12 cellular contexts compared by ENCODE assay signal in the genomic region with DNA sequence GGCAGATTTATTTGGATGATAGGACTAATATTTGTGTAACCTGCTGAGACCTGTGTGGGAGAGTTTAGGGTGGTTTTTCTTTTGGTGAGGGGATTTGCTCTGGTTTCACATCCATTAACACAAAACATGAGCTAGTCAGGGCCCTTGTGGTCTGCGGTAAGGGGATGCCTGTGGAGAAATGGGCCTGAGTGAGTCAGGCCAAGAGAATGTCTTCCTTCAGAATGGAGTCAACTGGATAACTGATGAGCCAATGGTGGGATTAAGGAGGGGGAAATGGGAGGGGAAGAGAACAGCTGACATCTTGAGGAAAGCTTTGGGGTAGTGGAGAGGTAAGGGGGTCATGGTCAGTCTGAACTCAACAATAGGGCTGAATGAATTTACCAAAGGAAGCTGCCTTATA. TPM values are rescaled to one million over a fixed set of nuclear protein-coding genes. Genes with fewer than 3 reads are reported as not detected.
A peak's percentile ranks its signal among the peaks of the same experiment; 100 is the strongest.
DNase-seq lines count a peak whose midpoint lies in the region; ATAC-seq and TF ChIP-seq lines count a peak whose summit lies in the region.
"Had no signal": no experiment of that assay in that cellular context is flagged by ENCODE, and none has a peak within 500 bp of the region (broad histone marks: within the 10 kb centered on the region; RNA-seq: fewer than 3 reads in every experiment).

No MANE protein-coding gene starts in this region.

- peaks cover 6% of the 10 kb centered on the region; the same call in 1 of the 2 replicates for H3K36me3 ChIP-seq in ACC112 (ENCODE audit: insufficient read depth, low read length)
- peaks cover 0 to 15% (median 0%) of the 10 kb centered on the region in 4 donors for H3K36me3 ChIP-seq in sigmoid colon

- intact Hi-C loops in sigmoid colon (cut with DNase I) = no loop called here

- H3K4me3 ChIP-seq in ACC112 (ENCODE audit: low read depth, low read length) (no peak overlapping the region), astrocyte of the spinal cord (ENCODE audit: low read depth, low read length) (no peak overlapping the region), sigmoid colon (no peak overlapping the region)
- H3K4me3 ChIP-seq: adrenal gland had no signal

- TF ChIP-seq EP300 in sigmoid colon (IDR thresholded peaks at IDR 0.05) = no peak

- DNase-seq in HT1080 (ENCODE audit: low read depth) (peak; percentile 97), astrocyte of the spinal cord (ENCODE audit: low read depth, low spot score) (peak; percentile 98), islet precursor cell (peak; percentile 96), C1 segment of cervical spinal cord (lab: John Stamatoyannopoulos, UW) (no peak), sigmoid colon (no peak)
- no peak for DNase-seq in activated CD4-positive, alpha-beta T cell treated with anti-CD3 and anti-CD28 coated beads for 48 hours
- DNase-seq: adrenal gland, KBM-7, NCI-H446 treated with DMSO at 0.1 percent for 48 hours, T-cell had no signal

- no peaks in the 10 kb centered on the region for H3K79me2 ChIP-seq in ACC112 (ENCODE audit: control insufficient read depth, insufficient read depth, low read length, unreplicated experiment)

- no peak for TF ChIP-seq POLR2A in sigmoid colon (IDR thresholded peaks at IDR 0.05)

- in situ Hi-C loops in astrocyte of the spinal cord (cut with HindIII; ENCODE audit: low sequenced_read_pairs) = no loop called here

- WGBS in sigmoid colon, 2 donors = 84 to 95% methylated on average over 1 of the region's 1 CpG

- ATAC-seq in GM21515 (IDR thresholded peaks at IDR 0.05; ENCODE audit: unreplicated experiment) = no peak
- ATAC-seq: T-cell had no signal

- H3K27me3 ChIP-seq in ACC112 (ENCODE audit: insufficient read depth, low read length) = no peaks in the 10 kb centered on the region
- no peaks in the 10 kb centered on the region for H3K27me3 ChIP-seq in sigmoid colon
- H3K27me3 ChIP-seq: adrenal gland had no signal

- H3K27ac ChIP-seq in ACC112 (ENCODE audit: low read depth, low read length) = peak overlapping the region; percentile 9; the same call in 1 of the 2 replicates
- no peak overlapping the region for H3K27ac ChIP-seq in sigmoid colon
- H3K27ac ChIP-seq: adrenal gland had no signal

- TF ChIP-seq CTCF in astrocyte of the spinal cord (IDR thresholded peaks at IDR 0.05; ENCODE audit: low read depth, low read length) (no peak), sigmoid colon (IDR thresholded peaks at IDR 0.05) (no peak)

- H3K9me3 ChIP-seq in sigmoid colon = no peaks in the 10 kb centered on the region
- H3K9me3 ChIP-seq: adrenal gland had no signal

- H3K4me1 ChIP-seq in ACC112 (ENCODE audit: control insufficient read depth, insufficient read depth, low read length, unreplicated experiment) (peaks cover 28% of the 10 kb centered on the region), sigmoid colon (peaks cover 0 to 19% (median 5%) of the 10 kb centered on the region in 4 donors)
- H3K4me1 ChIP-seq: adrenal gland had no signal

- no peak overlapping the region for H2AFZ ChIP-seq in ACC112 (ENCODE audit: low read length, unreplicated experiment)

RNA-seq across cellular contexts. Expression of a gene that starts 13.9 kb away (rescaled TPM):
- 0.02 TPM in 1 of 2 replicates, not detected in the other for total RNA-seq in HT1080 (2014; rRNA removed; shearing (Covaris generic))
- 0.07 and 0.27 TPM in 2 replicates for polyA plus RNA-seq in HT1080 (2015; cell fraction: cytosol; rRNA removed)
- 1.3 and 1.4 TPM in 2 replicates for polyA plus RNA-seq in HT1080 (2015; cell fraction: nucleus; rRNA removed)
- 1 to 10 TPM; 1.5 to 4.2 (median 2.0) TPM for total RNA-seq in sigmoid colon
- polyA plus RNA-seq in sigmoid colon = 1 to 10 TPM; 1.2 to 3.2 (median 1.2) TPM

Comparison
In these comparisons a context has a peak if more than half of its experiments do, and no peak if none do; other contexts are left out.
1. DNase-seq: peak in HT1080 (single experiment), astrocyte of the spinal cord (single experiment) and islet precursor cell (single experiment); none in C1 segment of cervical spinal cord (0 of 14), activated CD4-positive, alpha-beta T cell treated with anti-CD3 and anti-CD28 coated beads for 48 hours (single experiment) and sigmoid colon (single experiment).